ENCODE assay signal across 17 cellular contexts in genomic region chr10:92480422-92480821, GRCh38.
DNase-seq lines count a peak whose midpoint lies in the region; ATAC-seq and TF ChIP-seq lines count a peak whose summit lies in the region.
"Had no signal": no experiment of that assay in that cellular context is flagged by ENCODE, and none has a peak within 500 bp of the region (broad histone marks: within the 10 kb centered on the region; RNA-seq: fewer than 3 reads in every experiment).

No MANE protein-coding gene starts in this region.

- peaks cover 6% of the 10 kb centered on the region for H3K36me3 Mint-ChIP-seq in activated CD8-positive, alpha-beta memory T cell treated with anti-CD3 and anti-CD28 coated beads, Interleukin-2, amount 10 ng/mL, durations not matched to agents 7 days and 5 days
- peaks cover 10% of the 10 kb centered on the region for H3K36me3 Mint-ChIP-seq in progenitor cell of endocrine pancreas (ENCODE audit: insufficient read depth)

- DNase-seq in activated CD8-positive, alpha-beta memory T cell treated with anti-CD3 and anti-CD28 coated beads, Interleukin-2, amount 10 ng/mL, durations not matched to agents 7 days and 5 days, result no peak
- DNase-seq in activated CD8-positive, alpha-beta memory T cell treated with anti-CD3 and anti-CD28 coated beads, Interleukin-2, amount 50 U/mL, for 4 hours, result no peak
- DNase-seq in progenitor cell of endocrine pancreas (ENCODE audit: low spot score, unreplicated experiment) (no peak), NCI-H774 (lab: John Stamatoyannopoulos, UW) (no peak)
- DNase-seq in stimulated activated CD4-positive, alpha-beta T cell treated with anti-CD3 and anti-CD28 coated beads, Interleukin-4, amount 100 ng/mL, for 24 hours, result no peak
- DNase-seq: Caco-2; CD4-positive, CD25-positive, alpha-beta regulatory T cell; CD8-positive, alpha-beta T cell; DMS153; DND-41; GDM1; HFFc6 had no signal

- H3K27me3 Mint-ChIP-seq in activated CD8-positive, alpha-beta memory T cell treated with anti-CD3 and anti-CD28 coated beads, Interleukin-2, amount 10 ng/mL, durations not matched to agents 7 days and 5 days, result no peaks in the 10 kb centered on the region
- H3K27me3 Mint-ChIP-seq in progenitor cell of endocrine pancreas, result no peaks in the 10 kb centered on the region
- H3K27me3 Mint-ChIP-seq: B cell; CD4-positive, CD25-positive, alpha-beta regulatory T cell had no signal

- H3K9me3 Mint-ChIP-seq in activated CD8-positive, alpha-beta memory T cell treated with anti-CD3 and anti-CD28 coated beads, Interleukin-2, amount 10 ng/mL, durations not matched to agents 7 days and 5 days (ENCODE audit: low read depth), result no peaks in the 10 kb centered on the region
- no peaks in the 10 kb centered on the region for H3K9me3 Mint-ChIP-seq in progenitor cell of endocrine pancreas (ENCODE audit: low read depth)
- H3K9me3 Mint-ChIP-seq: CD4-positive, CD25-positive, alpha-beta regulatory T cell; CD8-positive, alpha-beta T cell; GM23338; HFFc6 had no signal

- H3K27ac Mint-ChIP-seq in activated CD8-positive, alpha-beta memory T cell treated with anti-CD3 and anti-CD28 coated beads, Interleukin-2, amount 10 ng/mL, durations not matched to agents 7 days and 5 days, result peak overlapping the region; percentile 32
- peak overlapping the region; percentile 65 for H3K27ac Mint-ChIP-seq in progenitor cell of endocrine pancreas
- H3K27ac Mint-ChIP-seq: B cell; CD8-positive, alpha-beta T cell; GM23338; HFFc6 had no signal

- CTCF ChIA-PET in activated CD8-positive, alpha-beta memory T cell treated with anti-CD3 and anti-CD28 coated beads, Interleukin-2, amount 10 ng/mL, durations not matched to agents 7 days and 5 days (lab: Charles Lee), result interaction anchor here (1.4 kb wide), 1 partner anchor 12 kb away, joined by 3 read pairs; no protein-coding TSS in a partner anchor

- TF ChIP-seq CTCF in progenitor cell of endocrine pancreas (IDR thresholded peaks at IDR 0.05; ENCODE audit: unreplicated experiment), result no peak

- H3K4me3 Mint-ChIP-seq in activated CD8-positive, alpha-beta memory T cell treated with anti-CD3 and anti-CD28 coated beads, Interleukin-2, amount 10 ng/mL, durations not matched to agents 7 days and 5 days, result no peak overlapping the region
- no peak overlapping the region for H3K4me3 Mint-ChIP-seq in progenitor cell of endocrine pancreas (ENCODE audit: low read depth)
- H3K4me3 Mint-ChIP-seq: B cell; CD4-positive, CD25-positive, alpha-beta regulatory T cell; CD8-positive, alpha-beta T cell; GM23338; HFFc6 had no signal

- no peaks in the 10 kb centered on the region for H3K4me1 Mint-ChIP-seq in activated CD8-positive, alpha-beta memory T cell treated with anti-CD3 and anti-CD28 coated beads, Interleukin-2, amount 10 ng/mL, durations not matched to agents 7 days and 5 days
- H3K4me1 Mint-ChIP-seq in progenitor cell of endocrine pancreas (ENCODE audit: low read depth), result no peaks in the 10 kb centered on the region
- H3K4me1 Mint-ChIP-seq: B cell had no signal

- no peak for ATAC-seq in activated CD8-positive, alpha-beta memory T cell treated with anti-CD3 and anti-CD28 coated beads, Interleukin-2, amount 10 ng/mL, durations not matched to agents 7 days and 5 days
- ATAC-seq in esophagus mucosa (peak; percentile 50), HG02885 (IDR thresholded peaks at IDR 0.05; ENCODE audit: poor library complexity, unreplicated experiment) (no peak)
- ATAC-seq: CD8-positive, alpha-beta T cell; GM12878; GM23338 had no signal
